In the genomic region with DNA sequence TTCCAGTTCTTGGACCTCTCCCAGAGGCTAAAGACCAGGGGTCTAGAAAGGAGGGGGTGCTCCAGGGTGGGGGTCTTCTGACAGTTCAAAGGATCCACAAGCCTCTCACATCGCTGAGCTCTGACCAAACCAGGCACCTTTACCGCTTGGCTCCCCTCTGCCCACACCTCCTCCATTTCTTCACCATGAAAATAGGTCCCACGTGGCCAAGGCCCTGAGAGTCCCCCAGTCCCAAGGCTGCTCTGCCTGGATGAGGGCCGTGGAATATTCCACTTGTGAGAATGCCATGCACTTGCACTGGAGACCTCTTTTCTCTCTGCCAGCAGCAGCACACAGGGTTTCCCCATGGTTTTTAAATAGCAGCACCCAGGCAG, we compare ENCODE assay signal across 21 cellular contexts.
DNase-seq lines count a peak whose midpoint lies in the region; ATAC-seq, FAIRE-seq and TF ChIP-seq lines count a peak whose summit lies in the region.
"Had no signal": no experiment of that assay in that cellular context is flagged by ENCODE, and none has a peak within 500 bp of the region (broad histone marks: within the 10 kb centered on the region; RNA-seq: fewer than 3 reads in every experiment).

No MANE protein-coding gene starts in this region.

- FAIRE-seq in bronchial epithelial cell (lab: Jason Lieb, UNC): peak; percentile 28
- FAIRE-seq: A204.1, G401.6, GM19239 had no signal

- no peak overlapping the region for H3K23ac ChIP-seq in mesendoderm (ENCODE audit: low read length)

- H3K36me3 ChIP-seq in heart right ventricle: peaks cover 0 to 23% (median 15%) of the 10 kb centered on the region in 9 donors
- H3K36me3 ChIP-seq in bronchial epithelial cell (ENCODE audit: control insufficient read depth, insufficient read depth, low read length): peaks cover 5% of the 10 kb centered on the region
- peaks cover 0 to 21% of the 10 kb centered on the region in 2 donors for H3K36me3 ChIP-seq in psoas muscle (ENCODE audit: insufficient read depth in 1 of 2, low read depth in 1 of 2)
- no peaks in the 10 kb centered on the region for H3K36me3 ChIP-seq in aorta (ENCODE audit: control insufficient read depth in 1 of 2, insufficient read depth in 2 of 2, low read length in 1 of 2)
- peaks cover 1% of the 10 kb centered on the region for H3K36me3 ChIP-seq in mesendoderm (ENCODE audit: control insufficient read depth, insufficient read depth, low read length)

- H3K9me3 ChIP-seq in heart right ventricle: no peaks in the 10 kb centered on the region
- H3K9me3 ChIP-seq in psoas muscle: no peaks in the 10 kb centered on the region
- H3K9me3 ChIP-seq in aorta (ENCODE audit: control insufficient read depth, low read length): no peaks in the 10 kb centered on the region
- H3K9me3 ChIP-seq: BLaER1, Caco-2 had no signal

- no peak overlapping the region for H3K18ac ChIP-seq in mesendoderm (ENCODE audit: low read length)

- H3K4me1 ChIP-seq in heart right ventricle: peaks cover 4 to 52% (median 19%) of the 10 kb centered on the region in 9 donors
- H3K4me1 ChIP-seq in psoas muscle: peaks cover 23% of the 10 kb centered on the region
- no peaks in the 10 kb centered on the region for H3K4me1 ChIP-seq in aorta (ENCODE audit: control insufficient read depth in 1 of 2, insufficient read depth in 2 of 2, low read length in 2 of 2)
- peaks cover 17% of the 10 kb centered on the region for H3K4me1 ChIP-seq in mesendoderm (ENCODE audit: control insufficient read depth, low read depth, low read length)

- H4K5ac ChIP-seq in mesendoderm (ENCODE audit: low read length): no peak overlapping the region

- H2BK120ac ChIP-seq in mesendoderm (ENCODE audit: low read depth, low read length): no peak overlapping the region

- H3K4me3 ChIP-seq in heart right ventricle (no peak overlapping the region), bronchial epithelial cell (ENCODE audit: low read depth, low read length) (no peak overlapping the region), psoas muscle (no peak overlapping the region), aorta (ENCODE audit: low read length in 2 of 2) (no peak overlapping the region), mesendoderm (ENCODE audit: low read length) (no peak overlapping the region)
- H3K4me3 ChIP-seq: BLaER1, GM23338 had no signal

- no peak overlapping the region for H3K4me2 ChIP-seq in mesendoderm (ENCODE audit: low read length)
- H3K4me2 ChIP-seq: BLaER1, GM23338 had no signal

- peak; percentile 33 for DNase-seq in Right ventricle myocardium superior
- DNase-seq in heart right ventricle: no peak
- no peak for DNase-seq in bronchial epithelial cell (ENCODE audit: low read depth)
- DNase-seq in psoas muscle: peak; percentile 5 to 44
- peak; percentile 47 to 75 for DNase-seq in aorta
- no peak for DNase-seq in NCI-H2107 (lab: John Stamatoyannopoulos, UW)
- DNase-seq in mesendoderm: no peak
- DNase-seq: Caco-2; CD4-positive, CD25-positive, alpha-beta regulatory T cell; DMS153; DND-41; H9 had no signal

- WGBS in heart right ventricle, 2 donors: 54 to 61% methylated on average over 4 of the region's 4 CpGs
- 46 to 55% (median 48%) methylated on average over 4 of the region's 4 CpGs for WGBS in psoas muscle, 3 donors
- 28 to 32% methylated on average over 4 of the region's 4 CpGs for WGBS in aorta, 2 donors
- WGBS in mesendoderm (ENCODE audit: extremely low coverage, insufficient coverage, low lambda C conversion rate): no CpG with 5 or more reads among the region's 4 CpGs

- H4K8ac ChIP-seq in mesendoderm (ENCODE audit: low read depth, low read length): no peak overlapping the region

- ATAC-seq in Right ventricle myocardium superior (ENCODE audit: poor library complexity): no peak
- no peak for ATAC-seq in heart right ventricle
- no peak for ATAC-seq in psoas muscle
- ATAC-seq in aorta (ENCODE audit: low FRiP score): no peak
- ATAC-seq: CD8-positive, alpha-beta T cell; GM23338; HCT116 had no signal

- no peak overlapping the region for H2AK5ac ChIP-seq in mesendoderm (ENCODE audit: low read length)

- TF ChIP-seq CTCF in heart right ventricle (IDR thresholded peaks at IDR 0.05): no peak
- no peak for TF ChIP-seq CTCF in bronchial epithelial cell (IDR thresholded peaks at IDR 0.05; ENCODE audit: insufficient read depth, low read length, severe bottlenecking)
- no peak for TF ChIP-seq CTCF in psoas muscle (IDR thresholded peaks at IDR 0.05)

- H2BK15ac ChIP-seq in mesendoderm (replicated peaks; ENCODE audit: low read depth): no peak overlapping the region

- H2BK5ac ChIP-seq in mesendoderm (ENCODE audit: low read length): no peak overlapping the region

- H3K27me3 ChIP-seq in heart right ventricle (no peaks in the 10 kb centered on the region), bronchial epithelial cell (ENCODE audit: control insufficient read depth, insufficient read depth, low read length) (no peaks in the 10 kb centered on the region), psoas muscle (ENCODE audit: insufficient read depth in 3 of 3, low read length in 2 of 3) (no peaks in the 10 kb centered on the region), aorta (ENCODE audit: control insufficient read depth in 1 of 2, insufficient read depth in 2 of 2, low read length in 1 of 2) (no peaks in the 10 kb centered on the region), mesendoderm (ENCODE audit: insufficient read depth, low read length, poor library complexity) (no peaks in the 10 kb centered on the region)
- H3K27me3 ChIP-seq: BLaER1 had no signal

- no peak overlapping the region for H3K9ac ChIP-seq in mesendoderm (ENCODE audit: low read length)
- H3K9ac ChIP-seq: BLaER1 had no signal

- no peak overlapping the region for H3K56ac ChIP-seq in mesendoderm (ENCODE audit: low read length)

- H3K27ac ChIP-seq in heart right ventricle (no peak overlapping the region), psoas muscle (no peak overlapping the region), aorta (ENCODE audit: low read depth in 1 of 2, low read length in 2 of 2) (no peak overlapping the region), mesendoderm (ENCODE audit: low read depth, low read length) (no peak overlapping the region)
- H3K27ac ChIP-seq: 22Rv1, BLaER1, C4-2B had no signal

- intact Hi-C loops in Right ventricle myocardium superior (cut with DNase I) (loop anchor here (5.0 kb wide), 1 partner anchor 81 kb away; no protein-coding TSS in a partner anchor), heart right ventricle (cut with DNase I) (loop anchor here in 2 of 10 donors (10.0 kb wide), 1 partner anchor 83 kb away; the partner anchor contains the start of gene ITPKB (in 2 of the 2)), psoas muscle (cut with DNase I) (loop anchor here in 1 of 2 donors (5.0 kb wide), 1 partner anchor 36 kb away; no protein-coding TSS in a partner anchor), aorta (cut with DNase I) (loop anchor here in 1 of 2 donors (5.0 kb wide), 1 partner anchor 41 kb away; no protein-coding TSS in a partner anchor)

- H3K4ac ChIP-seq in mesendoderm (ENCODE audit: low read depth, low read length): no peak overlapping the region

- H3K79me2 ChIP-seq in mesendoderm (ENCODE audit: control insufficient read depth, insufficient read depth, low read length): no peaks in the 10 kb centered on the region

- H3K79me1 ChIP-seq in mesendoderm (ENCODE audit: low read length): peaks cover 3% of the 10 kb centered on the region

Comparison
In these comparisons a context has a peak if more than half of its experiments do, and no peak if none do; other contexts are left out.
1. DNase-seq: peak in Right ventricle myocardium superior (single experiment), psoas muscle (2 of 2) and aorta (2 of 2); none in heart right ventricle (0 of 2), bronchial epithelial cell (single experiment), NCI-H2107 (single experiment) and mesendoderm (single experiment).